8 cellular contexts compared by ENCODE assay signal in genomic region chr5:42995152-42995751, GRCh38. TPM values are rescaled to one million over a fixed set of nuclear protein-coding genes. Genes with fewer than 3 reads are reported as not detected.
DNase-seq lines count a peak whose midpoint lies in the region; ATAC-seq, FAIRE-seq and TF ChIP-seq lines count a peak whose summit lies in the region.

No MANE protein-coding gene starts in this region.

- intact Hi-C loops in K562 (cut with micrococcal nuclease) = loop anchor here (1.0 kb wide), 3 partner anchors 12 to 70 kb away; partner anchors contain the start of gene ANXA2R

- peak overlapping the region; percentile 57 for H2AFZ ChIP-seq in ACC112 (ENCODE audit: low read length, unreplicated experiment)
- H2AFZ ChIP-seq in K562 (ENCODE audit: low read depth, low read length) = peak overlapping the region; percentile 90

- H3K9me3 ChIP-seq in K562 (replicated peaks; ENCODE audit: control insufficient read depth, insufficient read depth, low read depth, low read length) (no peaks in the 10 kb centered on the region), muscle layer of duodenum (ENCODE audit: control insufficient read depth in 1 of 2, low read length in 2 of 2) (peaks cover 3 to 8% of the 10 kb centered on the region in 2 donors)

- peak overlapping the region; percentile 87 for H3K4me2 ChIP-seq in K562 (ENCODE audit: insufficient read depth, low read length)

- FAIRE-seq in K562 (lab: Jason Lieb, UNC) = no peak

- H3K27ac ChIP-seq in ACC112 (ENCODE audit: low read depth, low read length) (peak overlapping the region; percentile 73), K562 (ENCODE audit: extremely low read depth, low read depth, low read length) (peak overlapping the region; percentile 80; the same call in 2 of the 3 replicates), muscle layer of duodenum (ENCODE audit: low read length) (peak overlapping the region; percentile 89)

- WGBS in K562 (ENCODE audit: insufficient coverage, low coverage, missing lambda C conversion rate) = 28% methylated on average over 21 of the region's 21 CpGs

- no peaks in the 10 kb centered on the region for H4K20me1 ChIP-seq in K562 (replicated peaks; ENCODE audit: control insufficient read depth, insufficient read depth, low read length)

- TF ChIP-seq EP300 in K562 (IDR thresholded peaks at IDR 0.05; ENCODE audit: low read length) = no peak

- CTCF ChIA-PET in K562 (lab: Yijun Ruan, JAX; ENCODE audit: low intra/inter-chr PET ratio) = interaction anchor here (1.2 to 1.5 kb wide), 3 partner anchors 43 to 86 kb away, joined by 3 to 6 read pairs (median 4); partner anchors contain the start of gene ANXA2R

- peak overlapping the region; percentile 81 for H3K4me3 ChIP-seq in ACC112 (ENCODE audit: low read depth, low read length)
- H3K4me3 ChIP-seq in Jurkat, Clone E6-1 (ENCODE audit: low read length) = peak overlapping the region; percentile 72
- peak overlapping the region; percentile 43 for H3K4me3 ChIP-seq in K562
- H3K4me3 ChIP-seq in muscle layer of duodenum (ENCODE audit: low read depth in 1 of 2, low read length in 2 of 2) = peak overlapping the region; percentile 58 to 74
- H3K4me3 ChIP-seq in H7 (ENCODE audit: insufficient read depth, low read depth, low read length) = no peak overlapping the region

- no peaks in the 10 kb centered on the region for H3K9me1 ChIP-seq in K562 (ENCODE audit: control insufficient read depth, insufficient read depth, low read length)

- no peaks in the 10 kb centered on the region for H3K27me3 ChIP-seq in ACC112 (ENCODE audit: insufficient read depth, low read length)
- H3K27me3 ChIP-seq in K562 (ENCODE audit: control insufficient read depth in 2 of 2, insufficient read depth in 2 of 2, low read length in 2 of 2) = no peaks in the 10 kb centered on the region
- H3K27me3 ChIP-seq in muscle layer of duodenum (ENCODE audit: low read depth, low read length) = peaks cover 79% of the 10 kb centered on the region
- peaks cover 97% of the 10 kb centered on the region for H3K27me3 ChIP-seq in H7 (ENCODE audit: control insufficient read depth, insufficient read depth, low read length)

- TF ChIP-seq POLR2A in K562 (conservative IDR thresholded peaks at IDR 0.05) = peak; percentile 46

- H3K4me1 ChIP-seq in ACC112 (ENCODE audit: control insufficient read depth, insufficient read depth, low read length, unreplicated experiment) (no peaks in the 10 kb centered on the region), K562 (replicated peaks in 1 of 2; ENCODE audit: control insufficient read depth in 2 of 2, insufficient read depth in 2 of 2, low read length in 2 of 2) (peaks cover 6 to 29% of the 10 kb centered on the region in 2 experiments; a peak in 4 of 5 replicates), muscle layer of duodenum (ENCODE audit: control insufficient read depth in 1 of 2, insufficient read depth in 2 of 2, low read length in 2 of 2) (peaks cover 0 to 14% of the 10 kb centered on the region in 2 donors)

- ATAC-seq in K562 (no peak), HG03280 (IDR thresholded peaks at IDR 0.05; ENCODE audit: unreplicated experiment) (no peak)

- H3K9ac ChIP-seq in K562 (ENCODE audit: insufficient read depth in 1 of 2, low read depth in 2 of 2, low read length in 2 of 2) = peak overlapping the region; percentile 82 to 93; a peak in 3 of 4 replicates

- in situ Hi-C loops in K562 (cut with MboI) = no loop called here

- TSS peak; percentile 56 for BruUV-seq in K562 (replicated peaks; lab: Mats Ljungman, UMichigan)

- no peak for DNase-seq in Jurkat, Clone E6-1 (ENCODE audit: low read depth, low spot score)
- DNase-seq in K562 (ENCODE audit: extremely low read depth in 1 of 4, low spot score in 3 of 4) = peak in 1 of 4 experiments; percentile 27
- no peak for DNase-seq in H7
- no peak for DNase-seq in dedifferentiated amniotic fluid mesenchymal stem cell (ENCODE audit: extremely low spot score)
- DNase-seq in middle frontal gyrus (ENCODE audit: extremely low spot score, low spot score) = no peak

- no peak for TF ChIP-seq CTCF in K562 (IDR thresholded peaks at IDR 0.05 in 2 of 3, conservative IDR thresholded peaks at IDR 0.05 in 1 of 3; ENCODE audit: insufficient read depth in 2 of 3, low read depth in 1 of 3, low read length in 3 of 3)

- POLR2A ChIA-PET in K562 (lab: Yijun Ruan, JAX) = interaction anchor here (1.0 to 1.6 kb wide), 5 partner anchors 12 to 86 kb away, joined by 3 to 7 read pairs (median 3); no protein-coding TSS in a partner anchor

- H3K79me2 ChIP-seq in ACC112 (ENCODE audit: control insufficient read depth, insufficient read depth, low read length, unreplicated experiment) = peaks cover 5% of the 10 kb centered on the region
- H3K79me2 ChIP-seq in K562 (ENCODE audit: control insufficient read depth, insufficient read depth, low read length) = peaks cover 29% of the 10 kb centered on the region

- TF ChIP-seq RAD21 in K562 (CRISPR knock-in tag; conservative IDR thresholded peaks at IDR 0.05 in 1 of 2, IDR thresholded peaks at IDR 0.05 in 1 of 2) = no peak

- H3K36me3 ChIP-seq in ACC112 (ENCODE audit: insufficient read depth, low read length) (no peaks in the 10 kb centered on the region), K562 (ENCODE audit: control insufficient read depth, insufficient read depth, low read length) (no peaks in the 10 kb centered on the region), muscle layer of duodenum (ENCODE audit: control insufficient read depth in 1 of 2, insufficient read depth in 2 of 2, low read length in 2 of 2) (peaks cover 0 to 4% of the 10 kb centered on the region in 2 donors), H7 (replicated peaks; ENCODE audit: control insufficient read depth, insufficient read depth, low read length) (no peaks in the 10 kb centered on the region)

RNA-seq across cellular contexts. Expression of gene ANXA2R, which starts 44.9 kb away (rescaled TPM):
- 31.8 TPM for polyA plus RNA-seq in Jurkat, Clone E6-1 (2012; ENCODE audit: insufficient read depth, insufficient read length)
- total RNA-seq in K562 (2011; cell fraction: chromatin; rRNA removed; ENCODE audit: low replicate concordance) = 22.1 and 27.2 TPM in 2 replicates
- 17.0 and 20.7 TPM in 2 replicates for total RNA-seq in K562 (2011; cell fraction: nucleolus; rRNA removed)
- 21.3 and 21.4 TPM in 2 replicates for total RNA-seq in K562 (2011; cell fraction: nucleoplasm; rRNA removed)
- total RNA-seq in K562 (2014; rRNA removed) (3.4 and 3.5 TPM in 2 replicates), K562 (2014; rRNA removed; fragmentation: Illumina TruSeq; extraction: Trizol) (2.8 and 3.4 TPM in 2 replicates), K562 (2015; rRNA removed; fragmentation: Illumina TruSeq; extraction: Trizol) (3.4 and 3.5 TPM in 2 replicates), K562 (2021) (3.9 and 4.3 TPM in 2 replicates)
- polyA plus RNA-seq in K562 (2011; rRNA removed) (2.3 and 2.7 TPM in 2 replicates), K562 (2014; fragmentation: Illumina TruSeq; extraction: Trizol) (2.3 and 3.4 TPM in 2 replicates), K562 (2014; fragmentation: Nextera tagmentation; extraction: Ambion mirVana) (1 to 10 TPM; 2.1 to 3.5 TPM), K562 (2014; rRNA removed) (4.8 and 7.5 TPM in 2 replicates)
- 2.6 and 3.1 TPM in 2 replicates for polyA plus RNA-seq in K562 (2011; cell fraction: cytosol; rRNA removed)
- 6.1 and 8.3 TPM in 2 replicates for polyA plus RNA-seq in K562 (2011; cell fraction: nucleus; rRNA removed)
- polyA plus RNA-seq in K562 (2012) = 3.4 and 6.0 TPM in 2 replicates
- 5.8 and 6.1 TPM in 2 replicates for polyA minus RNA-seq in K562 (2011; rRNA and poly(A)+ RNA removed)
- 0.48 and 1.8 TPM in 2 replicates for polyA minus RNA-seq in K562 (2011; cell fraction: cytosol; rRNA and poly(A)+ RNA removed)
- 15.4 and 18.3 TPM in 2 replicates for polyA minus RNA-seq in K562 (2011; cell fraction: nucleus; rRNA and poly(A)+ RNA removed)
- total RNA-seq in H7 (2014; rRNA removed; shearing (Covaris generic)) = 0.63 and 0.83 TPM in 2 replicates
